ENCODE assay signal across 8 cellular contexts in the genomic region with DNA sequence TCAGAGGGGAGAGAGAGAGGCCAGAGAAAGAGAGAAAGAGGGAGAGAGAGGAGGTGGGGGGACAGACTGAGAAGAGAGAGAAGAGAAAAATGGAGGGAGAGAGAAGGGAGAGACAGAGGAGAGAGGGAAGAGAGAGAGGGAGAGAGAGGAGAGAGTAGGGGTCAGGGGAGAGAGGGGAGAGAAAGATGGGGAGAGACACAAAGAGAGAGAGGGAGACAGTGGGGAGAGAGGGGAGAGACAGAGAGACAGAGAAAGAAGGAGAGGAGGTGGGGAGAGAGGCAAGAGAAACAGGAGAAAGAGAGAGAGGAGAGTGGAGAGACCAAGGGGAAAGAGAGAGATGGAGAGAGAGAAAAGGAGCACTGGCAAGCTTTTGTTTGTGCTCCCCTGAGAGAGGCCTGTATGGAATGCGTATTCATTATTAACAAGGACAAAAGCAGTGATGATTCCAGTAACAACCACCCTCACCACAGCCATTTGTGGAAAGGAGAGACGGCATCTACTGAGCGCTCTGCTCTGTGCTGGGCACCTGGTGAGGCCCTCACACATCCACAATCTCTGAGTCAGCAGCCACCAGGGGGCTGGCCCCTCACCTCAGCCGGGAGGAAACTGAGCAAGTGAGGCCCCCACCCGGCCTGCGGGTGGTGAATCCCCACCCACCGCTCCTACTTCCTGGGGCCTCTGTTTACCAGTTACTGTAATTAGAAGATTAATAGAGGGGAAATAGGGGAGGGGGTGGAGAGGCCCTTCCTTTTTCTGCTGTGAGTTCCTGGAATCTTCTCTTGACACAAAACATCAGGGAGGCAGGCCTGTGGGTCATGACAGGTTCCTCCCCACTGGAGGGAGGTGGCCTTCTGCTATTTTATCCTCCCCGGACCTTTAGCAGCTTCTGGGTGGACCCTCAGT.
A peak's percentile ranks its signal among the peaks of the same experiment; 100 is the strongest.
DNase-seq lines count a peak whose midpoint lies in the region; ATAC-seq and TF ChIP-seq lines count a peak whose summit lies in the region.

No MANE protein-coding gene starts in this region.

- peak overlapping the region; percentile 64 for H3K27ac Mint-ChIP-seq in dendritic cell treated with granulocyte-macrophage colony-stimulating factor and Interleukin-4, amounts not matched to agents 40 ng/mL and 50 ng/mL, for 4 days

- ATAC-seq in activated CD4-positive, CD25-positive, alpha-beta regulatory T cell treated with anti-CD3 and anti-CD28 coated beads, Interleukin-2, amount 50 U/mL, for 24 hours: peak; percentile 96

- TF ChIP-seq CTCF in HEK293 (tag by site-specific recombination; IDR thresholded peaks at IDR 0.05): peak; percentile 38; the same call in 1 of the 2 replicates

- DNase-seq in stimulated activated CD4-positive, alpha-beta T cell treated with anti-CD3 and anti-CD28 coated beads, Interleukin-1b, Interleukin-23, amount 100 ng/mL, for 48 hours: peak; percentile 86
- DNase-seq in GDM1 (lab: John Stamatoyannopoulos, UW) (no peak), cerebellar cortex (ENCODE audit: low spot score) (no peak), ecto neural progenitor cell (ENCODE audit: low spot score) (no peak), AG08395 (ENCODE audit: low spot score) (no peak)

- H3K9me3 Mint-ChIP-seq in dendritic cell treated with granulocyte-macrophage colony-stimulating factor and Interleukin-4, amounts not matched to agents 40 ng/mL and 50 ng/mL, for 4 days: no peaks in the 10 kb centered on the region

- POLR2A ChIA-PET in HEK293 (lab: Yijun Ruan, JAX): interaction anchor here (0.7 kb wide), 1 partner anchor 142 kb away, joined by 8 read pairs; no protein-coding TSS in a partner anchor

- H3K4me3 ChIP-seq in HEK293 (ENCODE audit: low read depth, low read length): no peak overlapping the region

- H3K27ac ChIP-seq in HEK293 (ENCODE audit: extremely low read depth, low read depth, low read length): no peak overlapping the region

- no peak overlapping the region for H3K4me3 Mint-ChIP-seq in dendritic cell treated with granulocyte-macrophage colony-stimulating factor and Interleukin-4, amounts not matched to agents 40 ng/mL and 50 ng/mL, for 4 days

- CTCF ChIA-PET in HEK293 (lab: Yijun Ruan, JAX): interaction anchor here (0.7 to 1.2 kb wide), 3 partner anchors 18 to 238 kb away, joined by 3 to 4 read pairs (median 4); no protein-coding TSS in a partner anchor

- no peaks in the 10 kb centered on the region for H3K9me3 ChIP-seq in HEK293 (ENCODE audit: control insufficient read depth, insufficient read depth, low read depth, low read length)

- H3K36me3 Mint-ChIP-seq in dendritic cell treated with granulocyte-macrophage colony-stimulating factor and Interleukin-4, amounts not matched to agents 40 ng/mL and 50 ng/mL, for 4 days (ENCODE audit: low read depth): no peaks in the 10 kb centered on the region

- no peaks in the 10 kb centered on the region for H3K4me1 ChIP-seq in HEK293 (ENCODE audit: control insufficient read depth, insufficient read depth, low read length)

- intact Hi-C loops in dendritic cell treated with granulocyte-macrophage colony-stimulating factor and Interleukin-4, amounts not matched to agents 40 ng/mL and 50 ng/mL, for 4 days (cut with micrococcal nuclease): no loop called here

- H3K4me1 Mint-ChIP-seq in dendritic cell treated with granulocyte-macrophage colony-stimulating factor and Interleukin-4, amounts not matched to agents 40 ng/mL and 50 ng/mL, for 4 days (ENCODE audit: low read depth): peaks cover 40% of the 10 kb centered on the region

- no peaks in the 10 kb centered on the region for H3K36me3 ChIP-seq in HEK293 (ENCODE audit: control insufficient read depth in 2 of 2, insufficient read depth in 1 of 2, low read length in 2 of 2)

- H3K27me3 Mint-ChIP-seq in dendritic cell treated with granulocyte-macrophage colony-stimulating factor and Interleukin-4, amounts not matched to agents 40 ng/mL and 50 ng/mL, for 4 days: peaks cover 19% of the 10 kb centered on the region

TF ChIP-seq in HEK293, 187 proteins besides CTCF, POLR2A, EP300 and RAD21:
- TF ChIP-seq ZNF621 (tag by site-specific recombination; IDR thresholded peaks at IDR 0.05): peak; percentile 26; the same call in 1 of the 2 replicates
- TF ChIP-seq ZNF548 (tag by site-specific recombination; IDR thresholded peaks at IDR 0.05): peak; percentile 14; the same call in 1 of the 2 replicates
- TF ChIP-seq KLF1 (tag by site-specific recombination; IDR thresholded peaks at IDR 0.05): no peak
- TF ChIP-seq, protein P1, sequence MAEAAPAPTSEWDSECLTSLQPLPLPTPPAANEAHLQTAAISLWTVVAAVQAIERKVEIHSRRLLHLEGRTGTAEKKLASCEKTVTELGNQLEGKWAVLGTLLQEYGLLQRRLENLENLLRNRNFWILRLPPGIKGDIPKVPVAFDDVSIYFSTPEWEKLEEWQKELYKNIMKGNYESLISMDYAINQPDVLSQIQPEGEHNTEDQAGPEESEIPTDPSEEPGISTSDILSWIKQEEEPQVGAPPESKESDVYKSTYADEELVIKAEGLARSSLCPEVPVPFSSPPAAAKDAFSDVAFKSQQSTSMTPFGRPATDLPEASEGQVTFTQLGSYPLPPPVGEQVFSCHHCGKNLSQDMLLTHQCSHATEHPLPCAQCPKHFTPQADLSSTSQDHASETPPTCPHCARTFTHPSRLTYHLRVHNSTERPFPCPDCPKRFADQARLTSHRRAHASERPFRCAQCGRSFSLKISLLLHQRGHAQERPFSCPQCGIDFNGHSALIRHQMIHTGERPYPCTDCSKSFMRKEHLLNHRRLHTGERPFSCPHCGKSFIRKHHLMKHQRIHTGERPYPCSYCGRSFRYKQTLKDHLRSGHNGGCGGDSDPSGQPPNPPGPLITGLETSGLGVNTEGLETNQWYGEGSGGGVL (tag by site-specific recombination; IDR thresholded peaks at IDR 0.05): peak; percentile 76
- TF ChIP-seq ZIC2 (tag by site-specific recombination; IDR thresholded peaks at IDR 0.05): peak; percentile 76
- TF ChIP-seq YY1 (tag by site-specific recombination; IDR thresholded peaks at IDR 0.05): no peak
- TF ChIP-seq ZNF169 (tag by site-specific recombination; IDR thresholded peaks at IDR 0.05): peak; percentile 99
- peak; percentile 79 for TF ChIP-seq ZNF596 (tag by site-specific recombination; IDR thresholded peaks at IDR 0.05)
- peak; percentile 72; the same call in 1 of the 2 replicates for TF ChIP-seq ZNF544 (tag by site-specific recombination; IDR thresholded peaks at IDR 0.05)
- TF ChIP-seq ZNF529 (tag by site-specific recombination; IDR thresholded peaks at IDR 0.05; ENCODE audit: insufficient replicate concordance): no peak
- TF ChIP-seq ZNF248 (tag by site-specific recombination; IDR thresholded peaks at IDR 0.05): 0 out of 2 replicates have a peak, but pooled peaks have one; percentile 12
- peak; percentile 98 for TF ChIP-seq PRDM1 (tag by site-specific recombination; IDR thresholded peaks at IDR 0.05)
- TF ChIP-seq, protein P2, sequence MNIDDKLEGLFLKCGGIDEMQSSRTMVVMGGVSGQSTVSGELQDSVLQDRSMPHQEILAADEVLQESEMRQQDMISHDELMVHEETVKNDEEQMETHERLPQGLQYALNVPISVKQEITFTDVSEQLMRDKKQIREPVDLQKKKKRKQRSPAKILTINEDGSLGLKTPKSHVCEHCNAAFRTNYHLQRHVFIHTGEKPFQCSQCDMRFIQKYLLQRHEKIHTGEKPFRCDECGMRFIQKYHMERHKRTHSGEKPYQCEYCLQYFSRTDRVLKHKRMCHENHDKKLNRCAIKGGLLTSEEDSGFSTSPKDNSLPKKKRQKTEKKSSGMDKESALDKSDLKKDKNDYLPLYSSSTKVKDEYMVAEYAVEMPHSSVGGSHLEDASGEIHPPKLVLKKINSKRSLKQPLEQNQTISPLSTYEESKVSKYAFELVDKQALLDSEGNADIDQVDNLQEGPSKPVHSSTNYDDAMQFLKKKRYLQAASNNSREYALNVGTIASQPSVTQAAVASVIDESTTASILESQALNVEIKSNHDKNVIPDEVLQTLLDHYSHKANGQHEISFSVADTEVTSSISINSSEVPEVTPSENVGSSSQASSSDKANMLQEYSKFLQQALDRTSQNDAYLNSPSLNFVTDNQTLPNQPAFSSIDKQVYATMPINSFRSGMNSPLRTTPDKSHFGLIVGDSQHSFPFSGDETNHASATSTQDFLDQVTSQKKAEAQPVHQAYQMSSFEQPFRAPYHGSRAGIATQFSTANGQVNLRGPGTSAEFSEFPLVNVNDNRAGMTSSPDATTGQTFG (tag by site-specific recombination; IDR thresholded peaks at IDR 0.05; ENCODE audit: borderline replicate concordance): 0 out of 2 replicates have a peak, but pooled peaks have one; percentile 41
- 0 out of 2 replicates have a peak, but pooled peaks have one; percentile 14 for TF ChIP-seq YY2 (tag by site-specific recombination; IDR thresholded peaks at IDR 0.05)
- 0 out of 2 replicates have a peak, but pooled peaks have one; percentile 56 for TF ChIP-seq ZNF514 (tag by site-specific recombination; IDR thresholded peaks at IDR 0.05)
- TF ChIP-seq ZNF366 (tag by site-specific recombination; conservative IDR thresholded peaks at IDR 0.05): peak; percentile 86
- no peak for TF ChIP-seq ZNF426 (tag by site-specific recombination; IDR thresholded peaks at IDR 0.05)
- TF ChIP-seq ZNF521 (tag by site-specific recombination; IDR thresholded peaks at IDR 0.05): peak; percentile 67; the same call in 1 of the 2 replicates
